ENCODE assay signal across 1 cellular context in the genomic region with DNA sequence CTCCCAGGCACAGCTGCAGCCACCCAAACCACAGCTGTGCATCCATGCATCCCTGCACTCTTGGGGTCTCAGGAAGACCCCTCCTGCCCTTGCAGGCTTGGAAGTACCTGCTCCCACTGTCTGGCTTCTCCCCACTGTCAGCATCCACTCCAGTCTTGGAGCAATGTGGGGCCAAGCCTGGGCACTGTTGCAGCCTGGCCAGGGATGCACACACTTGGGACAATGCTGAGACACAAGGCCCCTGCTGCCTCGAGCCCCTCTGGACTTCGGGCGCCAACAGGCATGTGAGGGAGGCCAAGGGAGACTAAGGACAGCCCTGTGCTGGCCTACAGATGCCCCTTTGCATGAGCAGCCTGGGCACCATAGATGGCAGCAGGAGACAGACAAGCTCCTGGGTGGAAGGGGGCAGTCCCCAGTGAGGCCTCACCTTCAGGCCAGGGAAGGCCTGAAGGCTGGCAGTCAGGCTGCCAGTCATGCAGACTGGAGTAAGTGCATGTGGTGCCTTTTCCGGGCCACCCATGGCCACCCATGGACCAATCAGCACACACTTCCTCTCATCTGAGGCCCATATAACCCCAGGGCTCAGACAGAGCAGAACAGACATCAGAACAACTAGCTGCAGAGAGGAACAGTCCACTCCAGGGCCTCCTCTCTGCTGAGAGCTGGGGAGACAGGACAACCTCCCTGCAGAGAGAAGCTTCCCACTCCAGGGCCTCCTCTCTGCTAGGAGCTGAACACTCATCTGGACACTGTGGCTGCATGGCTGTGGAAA.
TF ChIP-seq lines count a peak whose summit lies in the region.

No MANE protein-coding gene starts in this region.

TF ChIP-seq in IMR-90, 13 proteins besides CTCF, POLR2A, EP300 and RAD21:
- TF ChIP-seq RCOR1 (IDR thresholded peaks at IDR 0.05; ENCODE audit: insufficient replicate concordance, low read length) (no peak), SMC3 (IDR thresholded peaks at IDR 0.05; ENCODE audit: low read depth, low read length) (no peak), MXI1 (IDR thresholded peaks at IDR 0.05; ENCODE audit: borderline replicate concordance, low read depth, low read length) (no peak), FOS (IDR thresholded peaks at IDR 0.05; ENCODE audit: low read depth, low read length) (no peak), MAZ (IDR thresholded peaks at IDR 0.05; ENCODE audit: borderline replicate concordance, low read depth, low read length) (no peak), BHLHE40 (IDR thresholded peaks at IDR 0.05; ENCODE audit: low read depth, low read length) (no peak), ELK1 (IDR thresholded peaks at IDR 0.05; ENCODE audit: borderline replicate concordance, low read depth, low read length) (no peak), MAFK (IDR thresholded peaks at IDR 0.05; ENCODE audit: low read depth, low read length) (no peak), NFE2L2 (IDR thresholded peaks at IDR 0.05; ENCODE audit: low read depth, low read length) (no peak), USF2 (IDR thresholded peaks at IDR 0.05; ENCODE audit: low read depth, low read length) (no peak), RFX5 (IDR thresholded peaks at IDR 0.05; ENCODE audit: low read depth, low read length) (no peak), CEBPB (IDR thresholded peaks at IDR 0.05; ENCODE audit: low read depth, low read length) (no peak), CHD1 (IDR thresholded peaks at IDR 0.05; ENCODE audit: low read depth, low read length) (no peak)
TF ChIP-seq in IMR-90: peak in this region for 0.
